ENCODE assay signal across 1 cellular context in the genomic region with DNA sequence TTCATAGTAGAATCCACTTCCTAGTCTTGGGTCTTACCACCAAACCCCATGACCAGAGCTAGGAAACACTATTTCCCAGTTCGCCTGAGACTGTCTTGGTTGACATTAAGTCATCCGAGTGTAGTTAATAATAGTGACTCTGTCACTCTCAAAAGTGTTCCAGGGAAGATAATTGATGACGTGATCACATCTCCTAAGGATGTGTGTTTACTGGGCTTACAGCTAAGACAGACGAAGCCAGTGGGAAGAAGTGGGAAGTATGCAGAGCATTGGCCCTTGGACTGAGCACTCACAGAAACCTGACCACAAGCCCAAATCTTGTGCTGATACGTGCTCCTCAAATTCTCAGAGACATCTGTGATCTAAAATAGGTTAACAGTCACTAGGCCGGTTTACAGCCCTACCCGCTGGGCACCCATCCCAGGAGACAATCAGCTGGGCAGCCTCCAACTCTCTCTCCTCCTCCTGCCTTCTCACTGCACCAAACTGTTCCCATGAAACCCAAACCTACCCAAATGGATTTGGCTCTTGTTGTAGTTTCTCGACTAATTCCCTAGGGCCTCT.
TF ChIP-seq lines count a peak whose summit lies in the region.

No MANE protein-coding gene starts in this region.

TF ChIP-seq in HEK293, 187 proteins besides CTCF, POLR2A, EP300 and RAD21 (continued from another document):
- TF ChIP-seq ZNF449 (tag by site-specific recombination; IDR thresholded peaks at IDR 0.05), result peak; percentile 78
- no peak for TF ChIP-seq KLF7 (tag by site-specific recombination; IDR thresholded peaks at IDR 0.05; ENCODE audit: borderline replicate concordance)
- TF ChIP-seq ZBTB6 (tag by site-specific recombination; IDR thresholded peaks at IDR 0.05), result no peak
- TF ChIP-seq ZNF394 (tag by site-specific recombination; IDR thresholded peaks at IDR 0.05; ENCODE audit: borderline replicate concordance), result no peak
- TF ChIP-seq, protein P1, sequence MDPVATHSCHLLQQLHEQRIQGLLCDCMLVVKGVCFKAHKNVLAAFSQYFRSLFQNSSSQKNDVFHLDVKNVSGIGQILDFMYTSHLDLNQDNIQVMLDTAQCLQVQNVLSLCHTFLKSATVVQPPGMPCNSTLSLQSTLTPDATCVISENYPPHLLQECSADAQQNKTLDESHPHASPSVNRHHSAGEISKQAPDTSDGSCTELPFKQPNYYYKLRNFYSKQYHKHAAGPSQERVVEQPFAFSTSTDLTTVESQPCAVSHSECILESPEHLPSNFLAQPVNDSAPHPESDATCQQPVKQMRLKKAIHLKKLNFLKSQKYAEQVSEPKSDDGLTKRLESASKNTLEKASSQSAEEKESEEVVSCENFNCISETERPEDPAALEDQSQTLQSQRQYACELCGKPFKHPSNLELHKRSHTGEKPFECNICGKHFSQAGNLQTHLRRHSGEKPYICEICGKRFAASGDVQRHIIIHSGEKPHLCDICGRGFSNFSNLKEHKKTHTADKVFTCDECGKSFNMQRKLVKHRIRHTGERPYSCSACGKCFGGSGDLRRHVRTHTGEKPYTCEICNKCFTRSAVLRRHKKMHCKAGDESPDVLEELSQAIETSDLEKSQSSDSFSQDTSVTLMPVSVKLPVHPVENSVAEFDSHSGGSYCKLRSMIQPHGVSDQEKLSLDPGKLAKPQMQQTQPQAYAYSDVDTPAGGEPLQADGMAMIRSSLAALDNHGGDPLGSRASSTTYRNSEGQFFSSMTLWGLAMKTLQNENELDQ (tag by site-specific recombination; IDR thresholded peaks at IDR 0.05; ENCODE audit: low read depth), result no peak
- TF ChIP-seq ZSCAN30 (tag by site-specific recombination; IDR thresholded peaks at IDR 0.05), result no peak
